In genomic region chr14:26088260-26088659, GRCh38 we compare ENCODE assay signal across 22 cellular contexts.
"Had no signal": no experiment of that assay in that cellular context is flagged by ENCODE, and none has a peak within 500 bp of the region (broad histone marks: within the 10 kb centered on the region; RNA-seq: fewer than 3 reads in every experiment).

No MANE protein-coding gene starts in this region.

- H3K9me3 ChIP-seq: colonic mucosa, esophagus muscularis mucosa, prostate gland, suprapubic skin had no signal

- H3K36me3 ChIP-seq: cardiac muscle cell, colonic mucosa, esophagus muscularis mucosa, prostate gland, suprapubic skin had no signal

- H3K27ac Mint-ChIP-seq: activated CD4-positive, alpha-beta T cell treated with anti-CD3 and anti-CD28 coated beads, Interleukin-2, amount 10 ng/mL, durations not matched to agents 24 days and 14 days; activated CD8-positive, alpha-beta T cell treated with anti-CD3 and anti-CD28 coated beads, Interleukin-2, amount 10 ng/mL, durations not matched to agents 7 days and 5 days; activated naive CD4-positive, alpha-beta T cell treated with anti-CD3 and anti-CD28 coated beads, Interleukin-2, amount 50 U/mL, for 72 hours; type B pancreatic cell had no signal

- H3K4me1 ChIP-seq: colonic mucosa, esophagus muscularis mucosa, prostate gland, suprapubic skin had no signal

- H3K27me3 ChIP-seq: cardiac muscle cell, colonic mucosa, esophagus muscularis mucosa, suprapubic skin had no signal

- H3K36me3 Mint-ChIP-seq: activated naive CD4-positive, alpha-beta T cell treated with anti-CD3 and anti-CD28 coated beads, Interleukin-2, amount 50 U/mL, for 72 hours had no signal

- H3K4me3 Mint-ChIP-seq: activated CD4-positive, alpha-beta T cell treated with anti-CD3 and anti-CD28 coated beads, Interleukin-2, amount 10 ng/mL, durations not matched to agents 24 days and 14 days; activated CD8-positive, alpha-beta T cell treated with anti-CD3 and anti-CD28 coated beads, Interleukin-2, amount 10 ng/mL, durations not matched to agents 7 days and 5 days; neural crest cell; type B pancreatic cell had no signal

- DNase-seq: activated CD4-positive, alpha-beta T cell treated with anti-CD3 and anti-CD28 coated beads, Interleukin-2, amount 10 ng/mL, durations not matched to agents 24 days and 14 days; activated CD4-positive, CD25-positive, alpha-beta regulatory T cell; activated CD8-positive, alpha-beta memory T cell treated with anti-CD3 and anti-CD28 coated beads, Interleukin-2, amount 50 U/mL, for 4 hours; activated CD8-positive, alpha-beta T cell treated with anti-CD3 and anti-CD28 coated beads, Interleukin-2, amount 10 ng/mL, durations not matched to agents 7 days and 5 days; activated gamma-delta T cell; activated T-cell treated with anti-CD3 and anti-CD28 coated beads, Interleukin-2, amount 50 U/mL, for 48 hours; colonic mucosa; hypothalamus; islet precursor cell; midbrain; right cardiac atrium; small intestine; stimulated activated naive CD8-positive, alpha-beta T cell treated with anti-CD3 and anti-CD28 coated beads, Interleukin-15, Interleukin-2, amounts not matched to agents 100 U/mL and 50 U/mL, for 24 hours; T-helper 2 cell had no signal

- H3K27me3 Mint-ChIP-seq: activated CD4-positive, alpha-beta T cell treated with anti-CD3 and anti-CD28 coated beads, Interleukin-2, amount 10 ng/mL, durations not matched to agents 24 days and 14 days; type B pancreatic cell had no signal

- H3K4me1 Mint-ChIP-seq: activated CD4-positive, alpha-beta T cell treated with anti-CD3 and anti-CD28 coated beads, Interleukin-2, amount 10 ng/mL, durations not matched to agents 24 days and 14 days; neural crest cell had no signal

- H3K27ac ChIP-seq: cardiac muscle cell, colonic mucosa, esophagus muscularis mucosa, prostate gland, suprapubic skin had no signal

- H3K4me3 ChIP-seq: cardiac muscle cell, colonic mucosa, esophagus muscularis mucosa, lung, prostate gland, suprapubic skin had no signal
